ENCODE assay signal across 20 cellular contexts in genomic region chr18:10379511-10379910, GRCh38.
DNase-seq lines count a peak whose midpoint lies in the region; ATAC-seq and TF ChIP-seq lines count a peak whose summit lies in the region.
"Had no signal": no experiment of that assay in that cellular context is flagged by ENCODE, and none has a peak within 500 bp of the region (broad histone marks: within the 10 kb centered on the region; RNA-seq: fewer than 3 reads in every experiment).

No MANE protein-coding gene starts in this region.

- H3K4me2 ChIP-seq in PC-3 (ENCODE audit: low read length), result no peak overlapping the region
- H3K4me2 ChIP-seq: SK-N-SH had no signal

- no peaks in the 10 kb centered on the region for H4K20me1 ChIP-seq in PC-3 (ENCODE audit: low read length)

- no peak overlapping the region for H3K4me3 Mint-ChIP-seq in activated naive CD8-positive, alpha-beta T cell treated with anti-CD3 and anti-CD28 coated beads, Interleukin-2, amount 50 U/mL, for 24 hours
- H3K4me3 Mint-ChIP-seq: CD4-positive, CD25-positive, alpha-beta regulatory T cell had no signal

- no peaks in the 10 kb centered on the region for H3K9me2 ChIP-seq in PC-3 (replicated peaks; ENCODE audit: low read length)
- H3K9me2 ChIP-seq: SK-N-SH had no signal

- H2AFZ ChIP-seq in PC-3 (ENCODE audit: low read length), result no peak overlapping the region

- no peaks in the 10 kb centered on the region for H3K79me2 ChIP-seq in PC-3 (ENCODE audit: low read length)

- TF ChIP-seq CTCF in PC-3 (conservative IDR thresholded peaks at IDR 0.05; ENCODE audit: low read depth, low read length) (no peak), fibroblast of villous mesenchyme (IDR thresholded peaks at IDR 0.05; ENCODE audit: insufficient read depth, low read depth, low read length) (no peak), tibial artery (IDR thresholded peaks at IDR 0.05) (no peak)

- no peaks in the 10 kb centered on the region for H3K36me3 Mint-ChIP-seq in activated naive CD8-positive, alpha-beta T cell treated with anti-CD3 and anti-CD28 coated beads, Interleukin-2, amount 50 U/mL, for 24 hours (ENCODE audit: low read depth)
- H3K36me3 Mint-ChIP-seq: CD4-positive, CD25-positive, alpha-beta regulatory T cell had no signal

- H3K27ac ChIP-seq in PC-3 (ENCODE audit: low read length) (no peak overlapping the region), skin epidermis (peak overlapping the region in 11 of 21 experiments; percentile 41 to 78 (median 69)), tibial artery (no peak overlapping the region)
- H3K27ac ChIP-seq: breast epithelium, HL-60, prostate gland, thoracic aorta had no signal

- peak; percentile 70 for DNase-seq in GM04503 (ENCODE audit: low read depth)
- peak; percentile 6 for DNase-seq in PC-3
- peak; percentile 67 for DNase-seq in fibroblast of villous mesenchyme (ENCODE audit: low read depth)
- no peak for DNase-seq in tibial artery
- DNase-seq in A172 (ENCODE audit: low spot score), result no peak
- DNase-seq in activated naive CD8-positive, alpha-beta T cell treated with anti-CD3 and anti-CD28 coated beads, Interleukin-2, amount 50 U/mL, for 24 hours, result no peak
- DNase-seq: activated CD4-positive, alpha-beta T cell treated with anti-CD3 and anti-CD28 coated beads for 1 hour; CD4-positive, CD25-positive, alpha-beta regulatory T cell; DMS79; left ventricle myocardium superior; NCI-H2107; NCI-H748 treated with DMSO at 0.1 percent for 48 hours; SK-N-SH had no signal

- H3K27ac Mint-ChIP-seq in activated naive CD8-positive, alpha-beta T cell treated with anti-CD3 and anti-CD28 coated beads, Interleukin-2, amount 50 U/mL, for 24 hours, result no peak overlapping the region
- H3K27ac Mint-ChIP-seq: CD4-positive, CD25-positive, alpha-beta regulatory T cell had no signal

- peaks cover 72% of the 10 kb centered on the region for H3K27me3 ChIP-seq in PC-3 (ENCODE audit: low read length)
- no peaks in the 10 kb centered on the region for H3K27me3 ChIP-seq in tibial artery
- H3K27me3 ChIP-seq: breast epithelium had no signal

- H3K9ac ChIP-seq in PC-3 (ENCODE audit: low read length), result no peak overlapping the region
- H3K9ac ChIP-seq: SK-N-SH had no signal

- POLR2A ChIA-PET in PC-3 (lab: Charles Lee; ENCODE audit: unreplicated experiment), result no interaction called here

- H3K36me3 ChIP-seq in PC-3 (ENCODE audit: low read depth, low read length) (no peaks in the 10 kb centered on the region), tibial artery (no peaks in the 10 kb centered on the region)
- H3K36me3 ChIP-seq: breast epithelium, prostate gland, thoracic aorta had no signal

- no peaks in the 10 kb centered on the region for H3K4me1 ChIP-seq in PC-3 (ENCODE audit: insufficient read depth, low read length)
- peaks cover 0 to 4% (median 0%) of the 10 kb centered on the region in 4 donors for H3K4me1 ChIP-seq in tibial artery
- H3K4me1 ChIP-seq: breast epithelium, prostate gland had no signal

- H3K4me3 ChIP-seq in PC-3 (ENCODE audit: low read length) (no peak overlapping the region), fibroblast of villous mesenchyme (ENCODE audit: low read depth, low read length) (no peak overlapping the region), skin epidermis (no peak overlapping the region), tibial artery (no peak overlapping the region)
- H3K4me3 ChIP-seq: breast epithelium, K562, prostate gland, thoracic aorta had no signal

- H3F3A ChIP-seq in PC-3 (ENCODE audit: low read length, unreplicated experiment), result no peaks in the 10 kb centered on the region

- no peaks in the 10 kb centered on the region for H3K9me3 ChIP-seq in PC-3 (ENCODE audit: low read length)
- H3K9me3 ChIP-seq in tibial artery, result no peaks in the 10 kb centered on the region
- H3K9me3 ChIP-seq: breast epithelium, prostate gland, SK-N-SH, thoracic aorta had no signal

- H3K9me3 Mint-ChIP-seq in activated naive CD8-positive, alpha-beta T cell treated with anti-CD3 and anti-CD28 coated beads, Interleukin-2, amount 50 U/mL, for 24 hours, result no peaks in the 10 kb centered on the region

- intact Hi-C loops in PC-3 (cut with micrococcal nuclease), result no loop called here
- intact Hi-C loops in tibial artery (cut with DNase I; ENCODE audit: low total_unique reads), result loop anchor here (5.0 kb wide), 1 partner anchor 463 kb away; no protein-coding TSS in a partner anchor

- ATAC-seq in PC-3, result no peak; the same call in 1 of the 2 replicates
- no peak for ATAC-seq in activated naive CD8-positive, alpha-beta T cell treated with anti-CD3 and anti-CD28 coated beads, Interleukin-2, amount 50 U/mL, for 24 hours
- ATAC-seq: K562, left ventricle myocardium superior, Panc1 had no signal

- H3K4me1 Mint-ChIP-seq in activated naive CD8-positive, alpha-beta T cell treated with anti-CD3 and anti-CD28 coated beads, Interleukin-2, amount 50 U/mL, for 24 hours, result peaks cover 3% of the 10 kb centered on the region
- H3K4me1 Mint-ChIP-seq: CD4-positive, CD25-positive, alpha-beta regulatory T cell had no signal

- peaks cover 5% of the 10 kb centered on the region for H3K27me3 Mint-ChIP-seq in activated naive CD8-positive, alpha-beta T cell treated with anti-CD3 and anti-CD28 coated beads, Interleukin-2, amount 50 U/mL, for 24 hours

- CTCF ChIA-PET in PC-3 (lab: Charles Lee), result no interaction called here

- no TSS peak for BruUV-seq in PC-3 (replicated peaks; lab: Mats Ljungman, UMichigan)

Comparison
In these comparisons a context has a peak if more than half of its experiments do, and no peak if none do; other contexts are left out.
1. DNase-seq: peak in GM04503 (single experiment), PC-3 (single experiment) and fibroblast of villous mesenchyme (single experiment); none in tibial artery (0 of 2), A172 (single experiment) and activated naive CD8-positive, alpha-beta T cell treated with anti-CD3 and anti-CD28 coated beads, Interleukin-2, amount 50 U/mL, for 24 hours (single experiment).
2. H3K27ac ChIP-seq: peak in skin epidermis (11 of 21); none in PC-3 (single experiment) and tibial artery (0 of 2).